In genomic region chr17:78915872-78916632, GRCh38 we compare ENCODE assay signal across 8 cellular contexts. TPM values are rescaled to one million over a fixed set of nuclear protein-coding genes. Genes with fewer than 3 reads are reported as not detected.
DNase-seq lines count a peak whose midpoint lies in the region; ATAC-seq, FAIRE-seq and TF ChIP-seq lines count a peak whose summit lies in the region.

No MANE protein-coding gene starts in this region.

- H3K36me3 Mint-ChIP-seq in activated naive CD8-positive, alpha-beta T cell treated with anti-CD3 and anti-CD28 coated beads for 36 hours: no peaks in the 10 kb centered on the region

- H3K27ac ChIP-seq in keratinocyte (ENCODE audit: control insufficient read depth, insufficient read depth, low read length): no peak overlapping the region

- peaks cover 10% of the 10 kb centered on the region for H3K4me1 Mint-ChIP-seq in activated naive CD8-positive, alpha-beta T cell treated with anti-CD3 and anti-CD28 coated beads for 36 hours
- peaks cover 29% of the 10 kb centered on the region for H3K4me1 Mint-ChIP-seq in stimulated activated naive CD8-positive, alpha-beta T cell treated with anti-CD3 and anti-CD28 coated beads, Interleukin-15, amount 100 ng/mL, for 72 hours

- peak; percentile 41 for FAIRE-seq in keratinocyte (lab: Jason Lieb, UNC)

- no peaks in the 10 kb centered on the region for H3K36me3 ChIP-seq in keratinocyte (ENCODE audit: control insufficient read depth in 2 of 2, extremely low read depth in 1 of 2, insufficient read depth in 2 of 2, low read length in 2 of 2)

- no peaks in the 10 kb centered on the region for H3K9me1 ChIP-seq in keratinocyte (ENCODE audit: control insufficient read depth, extremely low read depth, insufficient read depth, low read length)

- H3K4me1 ChIP-seq in keratinocyte (ENCODE audit: control insufficient read depth, extremely low read depth, insufficient read depth, low read length): peaks cover 8% of the 10 kb centered on the region

- H3K4me3 ChIP-seq in keratinocyte (ENCODE audit: control insufficient read depth in 2 of 3, extremely low read depth in 1 of 3, insufficient read depth in 2 of 3, low read depth in 1 of 3, low read length in 3 of 3): no peak overlapping the region

- no peaks in the 10 kb centered on the region for H4K20me1 ChIP-seq in keratinocyte (ENCODE audit: control insufficient read depth, extremely low read depth, insufficient read depth, low read length)

- dilution Hi-C loops in keratinocyte (cut with MboI; ENCODE audit: extremely low pct_ligation_motif_present, low sequenced_read_pairs): no loop called here

- H3K27me3 ChIP-seq in keratinocyte (ENCODE audit: control insufficient read depth, extremely low read depth, insufficient read depth, low read length): no peaks in the 10 kb centered on the region

- TF ChIP-seq CTCF in keratinocyte (optimal IDR thresholded peaks at IDR 0.05 in 1 of 3, IDR thresholded peaks at IDR 0.05 in 1 of 3, conservative IDR thresholded peaks at IDR 0.05 in 1 of 3; ENCODE audit: extremely low read depth in 1 of 3, insufficient read depth in 2 of 3, low read length in 3 of 3): no peak

- H3K4me2 ChIP-seq in keratinocyte (ENCODE audit: control insufficient read depth, extremely low read depth, insufficient read depth, low read depth, low read length): peak overlapping the region; percentile 32

- H3K79me2 ChIP-seq in keratinocyte (ENCODE audit: control insufficient read depth, insufficient read depth, low read length): no peaks in the 10 kb centered on the region

- H3K9ac ChIP-seq in keratinocyte (ENCODE audit: control insufficient read depth, extremely low read depth, insufficient read depth, low read length): no peak overlapping the region

- H3K27me3 Mint-ChIP-seq in activated naive CD8-positive, alpha-beta T cell treated with anti-CD3 and anti-CD28 coated beads for 36 hours: no peaks in the 10 kb centered on the region
- H3K27me3 Mint-ChIP-seq in stimulated activated naive CD8-positive, alpha-beta T cell treated with anti-CD3 and anti-CD28 coated beads, Interleukin-15, amount 100 ng/mL, for 72 hours: no peaks in the 10 kb centered on the region

- no peaks in the 10 kb centered on the region for H3K9me3 Mint-ChIP-seq in activated naive CD8-positive, alpha-beta T cell treated with anti-CD3 and anti-CD28 coated beads for 36 hours
- H3K9me3 Mint-ChIP-seq in stimulated activated naive CD8-positive, alpha-beta T cell treated with anti-CD3 and anti-CD28 coated beads, Interleukin-15, amount 100 ng/mL, for 72 hours: no peaks in the 10 kb centered on the region

- no peak for ATAC-seq in stimulated activated naive CD8-positive, alpha-beta T cell treated with anti-CD3 and anti-CD28 coated beads, Interleukin-15, amount 100 ng/mL, for 72 hours

- peak overlapping the region; percentile 32 for H3K4me3 Mint-ChIP-seq in activated naive CD8-positive, alpha-beta T cell treated with anti-CD3 and anti-CD28 coated beads for 36 hours
- H3K4me3 Mint-ChIP-seq in stimulated activated naive CD8-positive, alpha-beta T cell treated with anti-CD3 and anti-CD28 coated beads, Interleukin-15, amount 100 ng/mL, for 72 hours: peak overlapping the region; percentile 10 to 74

- H2AFZ ChIP-seq in keratinocyte (ENCODE audit: control insufficient read depth, low read length): peak overlapping the region; percentile 27

- no peaks in the 10 kb centered on the region for H3K9me3 ChIP-seq in keratinocyte (ENCODE audit: control insufficient read depth, low read depth, low read length)

- DNase-seq in Kasumi-1 (lab: John Stamatoyannopoulos, UW): peak; percentile 99
- DNase-seq in activated naive CD8-positive, alpha-beta T cell treated with anti-CD3 and anti-CD28 coated beads for 36 hours: no peak
- DNase-seq in keratinocyte (ENCODE audit: low read depth, low spot score): no peak
- DNase-seq in stimulated activated naive CD8-positive, alpha-beta T cell treated with anti-CD3 and anti-CD28 coated beads, Interleukin-15, amount 100 ng/mL, for 72 hours: no peak
- no peak for DNase-seq in cerebellar nuclear complex (lab: John Stamatoyannopoulos, UW)
- no peak for DNase-seq in putamen (ENCODE audit: low spot score)
- DNase-seq in NK-92 (lab: John Stamatoyannopoulos, UW; ENCODE audit: unreplicated experiment): no peak
- no peak for DNase-seq in KG1 (lab: John Stamatoyannopoulos, UW)

- peak overlapping the region; percentile 36 for H3K27ac Mint-ChIP-seq in activated naive CD8-positive, alpha-beta T cell treated with anti-CD3 and anti-CD28 coated beads for 36 hours
- peak overlapping the region; percentile 80 to 85 for H3K27ac Mint-ChIP-seq in stimulated activated naive CD8-positive, alpha-beta T cell treated with anti-CD3 and anti-CD28 coated beads, Interleukin-15, amount 100 ng/mL, for 72 hours

RNA-seq across cellular contexts. Expression of gene TIMP2, which starts 9.1 kb away (rescaled TPM):
- total RNA-seq in activated naive CD8-positive, alpha-beta T cell treated with anti-CD3 and anti-CD28 coated beads for 36 hours: 1 to 10 TPM; 1.2 to 1.3 TPM
- 1.2 to 5.7 TPM (median 2.3 TPM) in 3 replicates for polyA plus RNA-seq in keratinocyte
- polyA plus RNA-seq in keratinocyte (2011; ENCODE audit: low read depth): 37.8 TPM
- 6.4 and 7.2 TPM in 2 replicates for polyA plus RNA-seq in keratinocyte (2011; cell fraction: cytosol; rRNA removed)
- 20.7 and 20.9 TPM in 2 replicates for polyA plus RNA-seq in keratinocyte (2011; cell fraction: nucleus; rRNA removed)
- 5.5 and 31.7 TPM in 2 replicates for polyA plus RNA-seq in keratinocyte (2012; ENCODE audit: low replicate concordance)
- polyA minus RNA-seq in keratinocyte: 2.7 to 5.9 TPM (median 4.7 TPM) in 3 replicates
- polyA minus RNA-seq in keratinocyte (2011; cell fraction: cytosol; rRNA and poly(A)+ RNA removed): 5.0 TPM
- polyA minus RNA-seq in keratinocyte (2011; cell fraction: nucleus; rRNA and poly(A)+ RNA removed): 9.7 and 14.5 TPM in 2 replicates

RNA-seq across cellular contexts. Expression of gene CEP295NL, which starts 13.1 kb away (rescaled TPM):
- under 1 TPM in 1 of 2 experiments, not detected in 1; 0.19 TPM for total RNA-seq in activated naive CD8-positive, alpha-beta T cell treated with anti-CD3 and anti-CD28 coated beads for 36 hours
- polyA plus RNA-seq in keratinocyte: not detected in 3 replicates
- polyA plus RNA-seq in keratinocyte (2011; ENCODE audit: low read depth): 1.2 TPM
- polyA plus RNA-seq in keratinocyte (2011; cell fraction: cytosol; rRNA removed): not detected in 2 replicates
- polyA plus RNA-seq in keratinocyte (2011; cell fraction: nucleus; rRNA removed): 0.08 and 0.24 TPM in 2 replicates
- 0.28 TPM in 1 of 2 replicates, not detected in the other for polyA plus RNA-seq in keratinocyte (2012; ENCODE audit: low replicate concordance)
- not detected in 3 replicates for polyA minus RNA-seq in keratinocyte
- not detected for polyA minus RNA-seq in keratinocyte (2011; cell fraction: cytosol; rRNA and poly(A)+ RNA removed)
- 0.62 TPM in 1 of 2 replicates, not detected in the other for polyA minus RNA-seq in keratinocyte (2011; cell fraction: nucleus; rRNA and poly(A)+ RNA removed)

Comparison
In these comparisons a context has a peak if more than half of its experiments do, and no peak if none do; other contexts are left out.
1. DNase-seq: peak in Kasumi-1 (2 of 2); none in activated naive CD8-positive, alpha-beta T cell treated with anti-CD3 and anti-CD28 coated beads for 36 hours (single experiment), keratinocyte (single experiment), stimulated activated naive CD8-positive, alpha-beta T cell treated with anti-CD3 and anti-CD28 coated beads, Interleukin-15, amount 100 ng/mL, for 72 hours (0 of 2), cerebellar nuclear complex (0 of 2), putamen (single experiment), NK-92 (single experiment) and KG1 (single experiment).